25 cellular contexts compared by ENCODE assay signal in genomic region chr17:2283302-2283701, GRCh38. TPM values are rescaled to one million over a fixed set of nuclear protein-coding genes. Genes with fewer than 3 reads are reported as not detected.
DNase-seq lines count a peak whose midpoint lies in the region; ATAC-seq, FAIRE-seq and TF ChIP-seq lines count a peak whose summit lies in the region.
"Had no signal": no experiment of that assay in that cellular context is flagged by ENCODE, and none has a peak within 500 bp of the region (broad histone marks: within the 10 kb centered on the region; RNA-seq: fewer than 3 reads in every experiment).

No MANE protein-coding gene starts in this region.

- H3K9me3 ChIP-seq in A549 = no peaks in the 10 kb centered on the region
- no peaks in the 10 kb centered on the region for H3K9me3 ChIP-seq in OCI-LY7 (ENCODE audit: low read length)
- H3K9me3 ChIP-seq: BE2C, left lung, MG63, Peyer's patch, thoracic aorta had no signal

- intact Hi-C loops in activated T-helper 2 cell treated with anti-CD3 and anti-CD28 coated beads, Interferon-gamma antibody, Interleukin-2, Interleukin-4, amounts not matched to agents 10 μg/mL and 5 μg/mL and 100 μg/mL, durations not matched to agents 14 hours and 24 hours and 36 hours (cut with micrococcal nuclease) = loop anchor here (2.0 kb wide), 1 partner anchor 229 kb away; the partner anchor contains the start of gene HIC1
- intact Hi-C loops in OCI-LY7 (cut with micrococcal nuclease; ENCODE audit: unreplicated experiment) = no loop called here

- WGBS in A549 (ENCODE audit: missing lambda C conversion rate) = 80% methylated on average over 7 of the region's 7 CpGs

- no peaks in the 10 kb centered on the region for H3K9me2 ChIP-seq in OCI-LY7 (ENCODE audit: insufficient read depth, low read length)

- H3K4me2 ChIP-seq in A549 (no peak overlapping the region), OCI-LY7 (ENCODE audit: low read length) (no peak overlapping the region)

- H3K4me3 ChIP-seq in A549 (no peak overlapping the region), OCI-LY7 (ENCODE audit: low read depth, low read length, poor library complexity, severe bottlenecking) (no peak overlapping the region)
- H3K4me3 ChIP-seq: left lung, MG63, Peyer's patch, thoracic aorta had no signal

- POLR2A ChIA-PET in A549 (lab: Yijun Ruan, JAX) = interaction anchor here (0.6 to 1.2 kb wide), 3 partner anchors 21 to 240 kb away, joined by 3 to 5 read pairs (median 4); partner anchors contain the start of genes HIC1, SMG6 and SRR
- POLR2A ChIA-PET in OCI-LY7 (lab: Charles Lee) = no interaction called here

- H3K27ac ChIP-seq in A549 (no peak overlapping the region), OCI-LY7 (ENCODE audit: low read depth, low read length, poor library complexity, severe bottlenecking) (no peak overlapping the region)
- H3K27ac ChIP-seq: left lung, Peyer's patch, thoracic aorta had no signal

- peaks cover 23% of the 10 kb centered on the region for H3K4me1 Mint-ChIP-seq in HFFc6 (ENCODE audit: low read depth)
- peaks cover 41% of the 10 kb centered on the region for H3K4me1 Mint-ChIP-seq in activated T-helper 2 cell treated with anti-CD3 and anti-CD28 coated beads, Interferon-gamma antibody, Interleukin-2, Interleukin-4, amounts not matched to agents 10 μg/mL and 5 μg/mL and 100 μg/mL, durations not matched to agents 14 hours and 24 hours and 36 hours (ENCODE audit: low read depth)
- H3K4me1 Mint-ChIP-seq in nephron progenitor cell = no peaks in the 10 kb centered on the region
- H3K4me1 Mint-ChIP-seq: H9 had no signal

- H3K9me3 Mint-ChIP-seq in HFFc6 (no peaks in the 10 kb centered on the region), nephron progenitor cell (no peaks in the 10 kb centered on the region)
- no peaks in the 10 kb centered on the region for H3K9me3 Mint-ChIP-seq in activated T-helper 2 cell treated with anti-CD3 and anti-CD28 coated beads, Interferon-gamma antibody, Interleukin-2, Interleukin-4, amounts not matched to agents 10 μg/mL and 5 μg/mL and 100 μg/mL, durations not matched to agents 14 hours and 24 hours and 36 hours
- H3K9me3 Mint-ChIP-seq: activated CD4-positive, alpha-beta memory T cell treated with anti-CD3 and anti-CD28 coated beads, Interleukin-2, amount 10 ng/mL, durations not matched to agents 7 days and 5 days; activated naive CD8-positive, alpha-beta T cell treated with anti-CD3 and anti-CD28 coated beads, Interleukin-2, amount 50 U/mL, for 24 hours; H9; stimulated activated naive CD8-positive, alpha-beta T cell treated with anti-CD3 and anti-CD28 coated beads, Interleukin-15, Interleukin-2, amounts not matched to agents 100 ng/mL and 50 ng/mL, for 24 hours had no signal

- H3K4me1 ChIP-seq in A549 = no peaks in the 10 kb centered on the region
- H3K4me1 ChIP-seq in OCI-LY7 (ENCODE audit: insufficient read depth, low read length, poor library complexity, severe bottlenecking) = no peaks in the 10 kb centered on the region
- H3K4me1 ChIP-seq: BE2C, Peyer's patch had no signal

- H3K4me3 Mint-ChIP-seq in HFFc6 (no peak overlapping the region), nephron progenitor cell (no peak overlapping the region)
- H3K4me3 Mint-ChIP-seq in activated T-helper 2 cell treated with anti-CD3 and anti-CD28 coated beads, Interferon-gamma antibody, Interleukin-2, Interleukin-4, amounts not matched to agents 10 μg/mL and 5 μg/mL and 100 μg/mL, durations not matched to agents 14 hours and 24 hours and 36 hours (ENCODE audit: low read depth) = no peak overlapping the region
- H3K4me3 Mint-ChIP-seq: activated CD4-positive, alpha-beta memory T cell treated with anti-CD3 and anti-CD28 coated beads, Interleukin-2, amount 10 ng/mL, durations not matched to agents 7 days and 5 days; activated naive CD8-positive, alpha-beta T cell treated with anti-CD3 and anti-CD28 coated beads, Interleukin-2, amount 50 U/mL, for 24 hours; H9; stimulated activated naive CD8-positive, alpha-beta T cell treated with anti-CD3 and anti-CD28 coated beads, Interleukin-15, Interleukin-2, amounts not matched to agents 100 ng/mL and 50 ng/mL, for 24 hours had no signal

- no peaks in the 10 kb centered on the region for H3K79me2 ChIP-seq in OCI-LY7 (ENCODE audit: insufficient read depth, low read depth, low read length)

- H2AFZ ChIP-seq in OCI-LY7 (ENCODE audit: low read length) = no peak overlapping the region

- ATAC-seq in A549 = peak; percentile 41 to 54; a peak in 4 of 6 replicates
- ATAC-seq in GM21528 (IDR thresholded peaks at IDR 0.05; ENCODE audit: low FRiP score, unreplicated experiment) = no peak
- ATAC-seq: activated CD4-positive, CD25-positive, alpha-beta regulatory T cell treated with anti-CD3 and anti-CD28 coated beads, Interleukin-2, amount 50 U/mL, for 24 hours; activated naive CD8-positive, alpha-beta T cell treated with anti-CD3 and anti-CD28 coated beads, Interleukin-2, amount 50 U/mL, for 24 hours had no signal

- no TSS peak for BruUV-seq in OCI-LY7 (replicated peaks; lab: Mats Ljungman, UMichigan)

- no peak for DNase-seq in A549 (ENCODE audit: low read depth in 1 of 2, low spot score in 1 of 2)
- DNase-seq in HFFc6 = no peak
- DNase-seq in activated T-helper 2 cell treated with anti-CD3 and anti-CD28 coated beads, Interferon-gamma antibody, Interleukin-2, Interleukin-4, amounts not matched to agents 10 μg/mL and 5 μg/mL and 100 μg/mL, durations not matched to agents 14 hours and 24 hours and 36 hours (ENCODE audit: low spot score) = no peak
- no peak for DNase-seq in nephron progenitor cell
- no peak for DNase-seq in OCI-LY7 (ENCODE audit: low spot score)
- DNase-seq in COR-L47 (lab: John Stamatoyannopoulos, UW) = no peak
- no peak for DNase-seq in HUDEP-2 (lab: John Stamatoyannopoulos, UW; ENCODE audit: unreplicated experiment in 76 of 76)
- DNase-seq: activated CD4-positive, alpha-beta memory T cell treated with anti-CD3 and anti-CD28 coated beads, Interleukin-2, amount 10 ng/mL, durations not matched to agents 7 days and 5 days; activated effector memory CD4-positive, alpha-beta T cell treated with anti-CD3 and anti-CD28 coated beads, Interleukin-2, amount 50 U/mL, for 16 hours; activated naive CD8-positive, alpha-beta T cell treated with anti-CD3 and anti-CD28 coated beads, Interleukin-2, amount 50 U/mL, for 24 hours; BE2C; H9; KBM-7; left lung; MG63; NCI-H1436; NCI-H2107; NCI-H510A; Peyer's patch; T-helper 1 cell had no signal

- no peak for TF ChIP-seq RAD21 in A549 (conservative IDR thresholded peaks at IDR 0.05 in 1 of 2, IDR thresholded peaks at IDR 0.05 in 1 of 2)

- TF ChIP-seq EP300 in A549 (IDR thresholded peaks at IDR 0.05) = no peak

- TF ChIP-seq POLR2A in A549 (IDR thresholded peaks at IDR 0.05; ENCODE audit: low read length) = no peak

- H3K36me3 Mint-ChIP-seq in HFFc6 (ENCODE audit: low read depth) (peaks cover 23% of the 10 kb centered on the region), nephron progenitor cell (ENCODE audit: low read depth) (peaks cover 58% of the 10 kb centered on the region)
- peaks cover 73% of the 10 kb centered on the region for H3K36me3 Mint-ChIP-seq in activated T-helper 2 cell treated with anti-CD3 and anti-CD28 coated beads, Interferon-gamma antibody, Interleukin-2, Interleukin-4, amounts not matched to agents 10 μg/mL and 5 μg/mL and 100 μg/mL, durations not matched to agents 14 hours and 24 hours and 36 hours (ENCODE audit: low read depth)

- CTCF ChIA-PET in A549 (lab: Yijun Ruan, JAX) = interaction anchor here (0.7 to 15.2 kb wide), 26 partner anchors 9 to 401 kb away, joined by 3 to 201 read pairs (median 4); partner anchors contain the start of genes DPH1 and HIC1
- CTCF ChIA-PET in OCI-LY7 (lab: Charles Lee; ENCODE audit: unreplicated experiment) = no interaction called here

- H3K27ac Mint-ChIP-seq in HFFc6 (peak overlapping the region; percentile 50), nephron progenitor cell (peak overlapping the region; percentile 53)
- peak overlapping the region; percentile 10 for H3K27ac Mint-ChIP-seq in activated T-helper 2 cell treated with anti-CD3 and anti-CD28 coated beads, Interferon-gamma antibody, Interleukin-2, Interleukin-4, amounts not matched to agents 10 μg/mL and 5 μg/mL and 100 μg/mL, durations not matched to agents 14 hours and 24 hours and 36 hours
- H3K27ac Mint-ChIP-seq: activated naive CD8-positive, alpha-beta T cell treated with anti-CD3 and anti-CD28 coated beads, Interleukin-2, amount 50 U/mL, for 24 hours; H9 had no signal

- peaks cover 71% of the 10 kb centered on the region for H3K36me3 ChIP-seq in OCI-LY7 (ENCODE audit: insufficient read depth, low read length)

- no peaks in the 10 kb centered on the region for H4K20me1 ChIP-seq in OCI-LY7 (ENCODE audit: insufficient read depth, low read length)

- TF ChIP-seq CTCF in A549 (IDR thresholded peaks at IDR 0.05) (no peak), HFFc6 (IDR thresholded peaks at IDR 0.05) (no peak), nephron progenitor cell (IDR thresholded peaks at IDR 0.05) (no peak), OCI-LY7 (conservative IDR thresholded peaks at IDR 0.05; ENCODE audit: low read length) (no peak)

- FAIRE-seq in A549 (lab: Jason Lieb, UNC) = no peak
- FAIRE-seq: A204.1 had no signal

- H3K27me3 Mint-ChIP-seq in HFFc6 (ENCODE audit: insufficient read depth) = no peaks in the 10 kb centered on the region
- H3K27me3 Mint-ChIP-seq in activated T-helper 2 cell treated with anti-CD3 and anti-CD28 coated beads, Interferon-gamma antibody, Interleukin-2, Interleukin-4, amounts not matched to agents 10 μg/mL and 5 μg/mL and 100 μg/mL, durations not matched to agents 14 hours and 24 hours and 36 hours (ENCODE audit: low read depth) = no peaks in the 10 kb centered on the region
- H3K27me3 Mint-ChIP-seq in nephron progenitor cell (ENCODE audit: low read depth, poor library complexity) = no peaks in the 10 kb centered on the region
- H3K27me3 Mint-ChIP-seq: activated CD4-positive, alpha-beta memory T cell treated with anti-CD3 and anti-CD28 coated beads, Interleukin-2, amount 10 ng/mL, durations not matched to agents 7 days and 5 days; activated naive CD8-positive, alpha-beta T cell treated with anti-CD3 and anti-CD28 coated beads, Interleukin-2, amount 50 U/mL, for 24 hours; stimulated activated naive CD8-positive, alpha-beta T cell treated with anti-CD3 and anti-CD28 coated beads, Interleukin-15, Interleukin-2, amounts not matched to agents 100 ng/mL and 50 ng/mL, for 24 hours had no signal

RNA-seq across cellular contexts. Expression of gene SMG6, which starts 20.3 kb away (rescaled TPM):
- polyA plus RNA-seq in A549 (2011; rRNA removed) = 4.7 and 13.1 TPM in 2 replicates
- 8.1 and 13.5 TPM in 2 replicates for polyA plus RNA-seq in A549 (2012; cell fraction: cytosol; rRNA removed)
- polyA plus RNA-seq in A549 (2012; cell fraction: nucleus; rRNA removed) = 39.5 and 57.3 TPM in 2 replicates
- 17.0 to 17.9 TPM (median 17.2 TPM) in 3 replicates for polyA plus RNA-seq in A549 (2017; fragmentation: RNase III; extraction: RNeasy Plus Mini Kit Qiagen cat#74134 plus additional on column Dnase treatment)
- polyA minus RNA-seq in A549 (2011; rRNA and poly(A)+ RNA removed) = 43.5 and 48.4 TPM in 2 replicates
- total RNA-seq in HFFc6 (2021; fragmentation: NEBNext Ultra II Directional; extraction: Animal tissue kit (Norgen Biotek cat#: 25700)) = 10 to 100 TPM; 29.5 to 37.4 (median 31.8) TPM
- total RNA-seq in activated T-helper 2 cell treated with anti-CD3 and anti-CD28 coated beads, Interferon-gamma antibody, Interleukin-2, Interleukin-4, amounts not matched to agents 10 μg/mL and 5 μg/mL and 100 μg/mL, durations not matched to agents 14 hours and 24 hours and 36 hours = 33.5 and 43.0 TPM in 2 replicates
- total RNA-seq in OCI-LY7 (2014; rRNA removed; shearing (Covaris generic)) = 10.2 and 12.5 TPM in 2 replicates
- total RNA-seq in OCI-LY7 (2022) = 17.8 and 18.8 TPM in 2 replicates

RNA-seq across cellular contexts. Expression of gene SRR, which starts 20.4 kb away (rescaled TPM):
- polyA plus RNA-seq in A549 (2011; rRNA removed) (13.2 and 16.2 TPM in 2 replicates), A549 (2017; fragmentation: RNase III; extraction: RNeasy Plus Mini Kit Qiagen cat#74134 plus additional on column Dnase treatment) (14.8 to 21.4 TPM (median 16.7 TPM) in 3 replicates)
- polyA plus RNA-seq in A549 (2012; cell fraction: cytosol; rRNA removed) = 6.4 and 8.2 TPM in 2 replicates
- 3.8 and 4.8 TPM in 2 replicates for polyA plus RNA-seq in A549 (2012; cell fraction: nucleus; rRNA removed)
- polyA minus RNA-seq in A549 (2011; rRNA and poly(A)+ RNA removed) = 14.4 and 16.6 TPM in 2 replicates
- 10 to 100 TPM; 18.5 to 29.7 (median 21.8) TPM for total RNA-seq in HFFc6 (2021; fragmentation: NEBNext Ultra II Directional; extraction: Animal tissue kit (Norgen Biotek cat#: 25700))
- total RNA-seq in activated T-helper 2 cell treated with anti-CD3 and anti-CD28 coated beads, Interferon-gamma antibody, Interleukin-2, Interleukin-4, amounts not matched to agents 10 μg/mL and 5 μg/mL and 100 μg/mL, durations not matched to agents 14 hours and 24 hours and 36 hours = 17.3 and 18.4 TPM in 2 replicates
- total RNA-seq in OCI-LY7 (2014; rRNA removed; shearing (Covaris generic)) = 3.8 and 5.6 TPM in 2 replicates
- total RNA-seq in OCI-LY7 (2022) = 5.8 and 12.1 TPM in 2 replicates

RNA-seq across cellular contexts. Expression of gene TSR1, which starts 53.0 kb away (rescaled TPM):
- polyA plus RNA-seq in A549 (2011; rRNA removed) = 38.3 and 45.7 TPM in 2 replicates
- polyA plus RNA-seq in A549 (2012; cell fraction: cytosol; rRNA removed) = 37.6 and 38.7 TPM in 2 replicates
- 40.7 and 56.7 TPM in 2 replicates for polyA plus RNA-seq in A549 (2012; cell fraction: nucleus; rRNA removed)
- polyA plus RNA-seq in A549 (2017; fragmentation: RNase III; extraction: RNeasy Plus Mini Kit Qiagen cat#74134 plus additional on column Dnase treatment) = 84.1 to 93.0 TPM (median 87.8 TPM) in 3 replicates
- polyA minus RNA-seq in A549 (2011; rRNA and poly(A)+ RNA removed) = 62.1 and 63.8 TPM in 2 replicates
- 10 to 100 TPM; 35.9 to 43.2 (median 37.6) TPM for total RNA-seq in HFFc6 (2021; fragmentation: NEBNext Ultra II Directional; extraction: Animal tissue kit (Norgen Biotek cat#: 25700))
- 75.9 and 78.3 TPM in 2 replicates for total RNA-seq in activated T-helper 2 cell treated with anti-CD3 and anti-CD28 coated beads, Interferon-gamma antibody, Interleukin-2, Interleukin-4, amounts not matched to agents 10 μg/mL and 5 μg/mL and 100 μg/mL, durations not matched to agents 14 hours and 24 hours and 36 hours
- 71.4 and 85.8 TPM in 2 replicates for total RNA-seq in OCI-LY7 (2014; rRNA removed; shearing (Covaris generic))
- 48.1 and 58.7 TPM in 2 replicates for total RNA-seq in OCI-LY7 (2022)

RNA-seq across cellular contexts. Expression of gene SGSM2, which starts 54.0 kb away (rescaled TPM):
- 24.9 and 37.0 TPM in 2 replicates for polyA plus RNA-seq in A549 (2011; rRNA removed)
- 75.9 and 88.8 TPM in 2 replicates for polyA plus RNA-seq in A549 (2012; cell fraction: cytosol; rRNA removed)
- 512 and 551 TPM in 2 replicates for polyA plus RNA-seq in A549 (2012; cell fraction: nucleus; rRNA removed)
- polyA plus RNA-seq in A549 (2017; fragmentation: RNase III; extraction: RNeasy Plus Mini Kit Qiagen cat#74134 plus additional on column Dnase treatment) = 45.3 to 55.3 TPM (median 53.3 TPM) in 3 replicates
- 29.3 and 30.7 TPM in 2 replicates for polyA minus RNA-seq in A549 (2011; rRNA and poly(A)+ RNA removed)
- total RNA-seq in HFFc6 (2021; fragmentation: NEBNext Ultra II Directional; extraction: Animal tissue kit (Norgen Biotek cat#: 25700)) = 10 to 100 TPM; 22.4 to 28.2 (median 26.1) TPM
- 50.6 and 55.4 TPM in 2 replicates for total RNA-seq in activated T-helper 2 cell treated with anti-CD3 and anti-CD28 coated beads, Interferon-gamma antibody, Interleukin-2, Interleukin-4, amounts not matched to agents 10 μg/mL and 5 μg/mL and 100 μg/mL, durations not matched to agents 14 hours and 24 hours and 36 hours
- total RNA-seq in OCI-LY7 (2014; rRNA removed; shearing (Covaris generic)) = 38.4 and 44.0 TPM in 2 replicates
- 49.0 and 50.6 TPM in 2 replicates for total RNA-seq in OCI-LY7 (2022)
